Comparison of ENCODE assay signal across 9 cellular contexts in the genomic region with DNA sequence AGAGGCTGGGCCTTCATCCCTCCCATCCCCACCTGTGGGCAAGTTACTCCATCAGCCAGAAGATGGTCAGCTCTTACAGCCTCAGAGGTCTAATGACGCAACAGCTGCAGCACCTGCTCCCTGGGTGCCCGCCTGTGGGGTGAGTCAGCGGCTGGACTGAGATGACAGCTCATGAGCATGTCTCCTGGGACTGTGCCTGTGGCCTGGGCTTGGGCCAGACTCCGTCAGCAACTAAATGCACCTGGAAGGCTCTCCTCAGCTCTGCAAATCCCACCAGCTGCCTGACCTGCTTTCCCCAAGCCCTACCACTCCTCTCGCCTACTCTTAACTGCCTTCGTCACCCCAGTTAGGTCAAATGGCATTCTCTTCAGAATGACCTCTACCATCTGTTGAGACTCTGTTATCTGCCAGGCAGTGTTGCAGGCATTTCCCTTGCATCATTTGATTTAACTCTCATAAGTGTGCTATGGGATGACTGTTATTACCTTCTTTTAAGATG. TPM values are rescaled to one million over a fixed set of nuclear protein-coding genes. Genes with fewer than 3 reads are reported as not detected.
DNase-seq lines count a peak whose midpoint lies in the region; ATAC-seq, FAIRE-seq and TF ChIP-seq lines count a peak whose summit lies in the region.
"Had no signal": no experiment of that assay in that cellular context is flagged by ENCODE, and none has a peak within 500 bp of the region (broad histone marks: within the 10 kb centered on the region; RNA-seq: fewer than 3 reads in every experiment).

No MANE protein-coding gene starts in this region.

- WGBS in heart left ventricle, 4 donors = 72 to 86% (median 77%) methylated on average over 5 to 6 of the region's 6 CpGs
- WGBS in pancreas, 2 donors = 63 to 71% methylated on average over 5 to 6 of the region's 6 CpGs

- peaks cover 40% of the 10 kb centered on the region for H3K27me3 Mint-ChIP-seq in activated B cell treated with CpG ODN at 0.5 μM for 24 hours

- H3K9me3 Mint-ChIP-seq in activated B cell treated with CpG ODN at 0.5 μM for 24 hours = no peaks in the 10 kb centered on the region

- peaks cover 0 to 3% (median 0%) of the 10 kb centered on the region in 12 donors for H3K9me3 ChIP-seq in heart left ventricle
- no peaks in the 10 kb centered on the region for H3K9me3 ChIP-seq in left ventricle myocardium inferior (replicated peaks)
- H3K9me3 ChIP-seq in pancreas = no peaks in the 10 kb centered on the region

- H3K27ac Mint-ChIP-seq in activated B cell treated with CpG ODN at 0.5 μM for 24 hours = no peak overlapping the region

- no peak overlapping the region for H3K4me3 Mint-ChIP-seq in activated B cell treated with CpG ODN at 0.5 μM for 24 hours

- no peak overlapping the region for H3K27ac ChIP-seq in heart left ventricle
- H3K27ac ChIP-seq in left ventricle myocardium inferior (replicated peaks) = no peak overlapping the region
- H3K27ac ChIP-seq in pancreas = no peak overlapping the region
- H3K27ac ChIP-seq in substantia nigra (ENCODE audit: low read depth, low read length, poor library complexity, severe bottlenecking) = no peak overlapping the region

- no peak for FAIRE-seq in pancreas (lab: Jason Lieb, UNC)
- FAIRE-seq: G401.6 had no signal

- TF ChIP-seq CTCF in heart left ventricle (IDR thresholded peaks at IDR 0.05) (no peak), left ventricle myocardium inferior (IDR thresholded peaks at IDR 0.05; ENCODE audit: borderline replicate concordance) (no peak), activated B cell treated with CpG ODN at 0.5 μM for 24 hours (IDR thresholded peaks at IDR 0.05) (no peak), pancreas (IDR thresholded peaks at IDR 0.05) (no peak)

- TF ChIP-seq POLR2A in heart left ventricle (IDR thresholded peaks at IDR 0.05) = no peak

- H3K4me3 ChIP-seq in heart left ventricle = no peak overlapping the region
- H3K4me3 ChIP-seq in left ventricle myocardium inferior = no peak overlapping the region
- H3K4me3 ChIP-seq in pancreas = no peak overlapping the region

- CTCF ChIA-PET in activated B cell treated with CpG ODN at 0.5 μM for 24 hours (lab: Charles Lee) = no interaction called here

- H3K4me1 Mint-ChIP-seq in activated B cell treated with CpG ODN at 0.5 μM for 24 hours = peaks cover 8% of the 10 kb centered on the region

- DNase-seq in heart left ventricle (peak in 2 of 5 donors; percentile 38 to 62), left ventricle myocardium inferior (no peak), HS-27A (ENCODE audit: low read depth) (peak; percentile 92), activated B cell treated with CpG ODN at 0.5 μM for 24 hours (no peak), pancreas (peak in 4 of 6 donors; percentile 31 to 69 (median 52)), substantia nigra (lab: John Stamatoyannopoulos, UW) (no peak), T-helper 2 cell (no peak)
- DNase-seq in stimulated activated CD4-positive, alpha-beta T cell treated with anti-CD3 and anti-CD28 coated beads, Interleukin-1b, Interleukin-23, amount 100 ng/mL, for 48 hours = no peak

- H3K36me3 Mint-ChIP-seq in activated B cell treated with CpG ODN at 0.5 μM for 24 hours (ENCODE audit: low read depth) = no peaks in the 10 kb centered on the region

- H3K36me3 ChIP-seq in heart left ventricle (no peaks in the 10 kb centered on the region), left ventricle myocardium inferior (no peaks in the 10 kb centered on the region), pancreas (no peaks in the 10 kb centered on the region)

- intact Hi-C loops in heart left ventricle (cut with DNase I) = loop anchor here in 1 of 10 donors (5.0 kb wide), 1 partner anchor 44 kb away; no protein-coding TSS in a partner anchor
- intact Hi-C loops in left ventricle myocardium inferior (cut with micrococcal nuclease) = no loop called here
- intact Hi-C loops in activated B cell treated with CpG ODN at 0.5 μM for 24 hours (cut with micrococcal nuclease) = loop anchor here (1.0 kb wide), 1 partner anchor 9 kb away; no protein-coding TSS in a partner anchor
- intact Hi-C loops in pancreas (cut with DNase I) = no loop called here

- POLR2A ChIA-PET in activated B cell treated with CpG ODN at 0.5 μM for 24 hours (lab: Charles Lee) = interaction anchor here (0.7 to 2.5 kb wide), 3 partner anchors 9 to 22 kb away, joined by 3 to 10 read pairs (median 4); no protein-coding TSS in a partner anchor

- H3K27me3 ChIP-seq in heart left ventricle (no peaks in the 10 kb centered on the region), left ventricle myocardium inferior (ENCODE audit: low read depth) (no peaks in the 10 kb centered on the region), pancreas (no peaks in the 10 kb centered on the region)

- ATAC-seq in heart left ventricle (peak; percentile 27 to 69 (median 66)), activated B cell treated with CpG ODN at 0.5 μM for 24 hours (ENCODE audit: low read depth) (peak; percentile 95), pancreas (peak in 3 of 4 donors; percentile 62 to 94 (median 75))

- H3K4me1 ChIP-seq in heart left ventricle (peaks cover 0 to 26% (median 15%) of the 10 kb centered on the region in 12 donors), left ventricle myocardium inferior (peaks cover 33% of the 10 kb centered on the region), pancreas (no peaks in the 10 kb centered on the region)

RNA-seq across cellular contexts. Expression of a gene that starts 47.7 kb away (rescaled TPM):
- total RNA-seq in heart left ventricle = 10 to 100 TPM; 27.9 to 92.7 (median 45.1) TPM
- 10 to 100 TPM; 19.0 to 35.7 TPM for polyA plus RNA-seq in heart left ventricle
- 40.9 TPM for total RNA-seq in left ventricle myocardium inferior
- total RNA-seq in activated B cell treated with CpG ODN at 0.5 μM for 24 hours = 4.4 and 4.5 TPM in 2 replicates
- total RNA-seq in pancreas = 10 to 100 TPM; 11.6 to 30.0 (median 17.9) TPM
- polyA plus RNA-seq in pancreas = 10 to 100 TPM; 10.6 to 26.3 TPM

Comparison
In these comparisons a context has a peak if more than half of its experiments do, and no peak if none do; other contexts are left out.
1. DNase-seq: peak in HS-27A (single experiment) and pancreas (4 of 6); none in left ventricle myocardium inferior (single experiment), activated B cell treated with CpG ODN at 0.5 μM for 24 hours (single experiment), substantia nigra (0 of 49), stimulated activated CD4-positive, alpha-beta T cell treated with anti-CD3 and anti-CD28 coated beads, Interleukin-1b, Interleukin-23, amount 100 ng/mL, for 48 hours (single experiment) and T-helper 2 cell (0 of 5).
2. Peak in every context shown above with its lines, with median percentiles within 50 percentile points of each other: ATAC-seq.